ENCODE assay signal across 24 cellular contexts in the genomic region with DNA sequence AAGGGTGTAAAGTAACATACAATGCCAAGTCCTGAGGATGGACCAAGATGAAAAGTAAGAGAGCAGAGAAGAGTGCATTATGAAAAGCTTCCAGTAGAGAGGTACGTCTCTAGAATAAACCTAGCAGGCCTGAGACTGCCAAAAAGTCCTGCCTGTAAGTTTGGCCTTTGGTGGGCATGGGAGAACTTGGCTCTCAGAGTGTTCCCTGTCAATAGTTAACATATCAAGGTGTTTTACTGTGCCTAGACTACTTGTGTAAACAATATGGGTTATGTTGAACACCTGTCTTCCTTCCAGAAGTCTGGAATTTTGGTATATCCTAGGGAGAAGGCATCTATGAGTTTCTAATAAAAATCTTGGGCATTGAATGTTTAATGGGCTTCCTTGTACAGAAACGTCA.
DNase-seq lines count a peak whose midpoint lies in the region; ATAC-seq, FAIRE-seq and TF ChIP-seq lines count a peak whose summit lies in the region.
"Had no signal": no experiment of that assay in that cellular context is flagged by ENCODE, and none has a peak within 500 bp of the region (broad histone marks: within the 10 kb centered on the region; RNA-seq: fewer than 3 reads in every experiment).

No MANE protein-coding gene starts in this region.

- no peak overlapping the region for H3K4me2 ChIP-seq in OCI-LY7 (ENCODE audit: low read length)
- H3K4me2 ChIP-seq in GM23248 (ENCODE audit: unreplicated experiment) = no peak overlapping the region
- H3K4me2 ChIP-seq: A549; BLaER1 treated with 17β-estradiol and CSF1 and Interleukin-3, amounts not matched to agents 10 nM and 100 nM had no signal

- TF ChIP-seq POLR2A in body of pancreas (IDR thresholded peaks at IDR 0.05) = no peak
- TF ChIP-seq POLR2A in transverse colon (IDR thresholded peaks at IDR 0.05) = no peak

- TF ChIP-seq CTCF in OCI-LY7 (conservative IDR thresholded peaks at IDR 0.05; ENCODE audit: low read length) (no peak), body of pancreas (IDR thresholded peaks at IDR 0.05) (peak in 1 of 7 experiments; percentile 4), pancreas (IDR thresholded peaks at IDR 0.05) (no peak), transverse colon (IDR thresholded peaks at IDR 0.05) (no peak)

- H3K27me3 ChIP-seq in body of pancreas (no peaks in the 10 kb centered on the region), pancreas (no peaks in the 10 kb centered on the region), GM23248 (replicated peaks; ENCODE audit: insufficient read depth) (no peaks in the 10 kb centered on the region), transverse colon (no peaks in the 10 kb centered on the region)
- H3K27me3 ChIP-seq: BLaER1 treated with 17β-estradiol and CSF1 and Interleukin-3, amounts not matched to agents 10 nM and 100 nM had no signal

- peaks cover 38% of the 10 kb centered on the region for H3K4me1 ChIP-seq in OCI-LY7 (ENCODE audit: insufficient read depth, low read length, poor library complexity, severe bottlenecking)
- peaks cover 11% of the 10 kb centered on the region for H3K4me1 ChIP-seq in body of pancreas
- peaks cover 0 to 9% (median 8%) of the 10 kb centered on the region in 3 donors for H3K4me1 ChIP-seq in pancreas
- peaks cover 22% of the 10 kb centered on the region; the same call in 1 of the 2 replicates for H3K4me1 ChIP-seq in GM23248 (ENCODE audit: insufficient read depth)
- H3K4me1 ChIP-seq in transverse colon = peaks cover 0 to 4% (median 0%) of the 10 kb centered on the region in 4 donors
- H3K4me1 ChIP-seq: A549; BLaER1 treated with 17β-estradiol and CSF1 and Interleukin-3, amounts not matched to agents 10 nM and 100 nM; Caco-2 had no signal

- no peaks in the 10 kb centered on the region for H3K9me3 ChIP-seq in OCI-LY7 (ENCODE audit: low read length)
- no peaks in the 10 kb centered on the region for H3K9me3 ChIP-seq in body of pancreas
- H3K9me3 ChIP-seq in pancreas = no peaks in the 10 kb centered on the region
- no peaks in the 10 kb centered on the region for H3K9me3 ChIP-seq in GM23248 (ENCODE audit: low read depth)
- no peaks in the 10 kb centered on the region for H3K9me3 ChIP-seq in transverse colon
- H3K9me3 ChIP-seq: A549; BLaER1 treated with 17β-estradiol and CSF1 and Interleukin-3, amounts not matched to agents 10 nM and 100 nM; Caco-2 had no signal

- POLR2A ChIA-PET in OCI-LY7 (lab: Charles Lee) = interaction anchor here (1.4 to 1.8 kb wide), 3 partner anchors 97 to 144 kb away, joined by 3 to 6 read pairs (median 3); no protein-coding TSS in a partner anchor

- H3K27ac ChIP-seq in OCI-LY7 (ENCODE audit: low read depth, low read length, poor library complexity, severe bottlenecking) (no peak overlapping the region), body of pancreas (peak overlapping the region in 3 of 4 donors; percentile 4 to 64 (median 39)), pancreas (peak overlapping the region in 2 of 4 donors; percentile 2 to 33), GM23248 (no peak overlapping the region), transverse colon (peak overlapping the region in 2 of 4 donors; percentile 35 to 52)
- H3K27ac ChIP-seq: 22Rv1; A549; BLaER1 treated with 17β-estradiol and CSF1 and Interleukin-3, amounts not matched to agents 10 nM and 100 nM; C4-2B had no signal

- no peaks in the 10 kb centered on the region for H4K20me1 ChIP-seq in OCI-LY7 (ENCODE audit: insufficient read depth, low read length)
- no peaks in the 10 kb centered on the region for H4K20me1 ChIP-seq in GM23248 (ENCODE audit: insufficient read depth)
- H4K20me1 ChIP-seq: BLaER1 treated with 17β-estradiol and CSF1 and Interleukin-3, amounts not matched to agents 10 nM and 100 nM had no signal

- H3K4me3 ChIP-seq in OCI-LY7 (ENCODE audit: low read depth, low read length, poor library complexity, severe bottlenecking) = no peak overlapping the region
- no peak overlapping the region for H3K4me3 ChIP-seq in body of pancreas
- H3K4me3 ChIP-seq in pancreas = no peak overlapping the region
- H3K4me3 ChIP-seq in GM23248 = no peak overlapping the region
- H3K4me3 ChIP-seq in transverse colon = no peak overlapping the region
- H3K4me3 ChIP-seq: A549; BLaER1 treated with 17β-estradiol and CSF1 and Interleukin-3, amounts not matched to agents 10 nM and 100 nM; GM12878 had no signal

- ATAC-seq in body of pancreas (peak; percentile 78), left colon (peak; percentile 92), pancreas (peak; percentile 84 to 96 (median 90))
- ATAC-seq: A549; CD8-positive, alpha-beta T cell; GM12878 had no signal

- H3K79me2 ChIP-seq in OCI-LY7 (ENCODE audit: insufficient read depth, low read depth, low read length) (no peaks in the 10 kb centered on the region), GM23248 (ENCODE audit: insufficient read depth) (no peaks in the 10 kb centered on the region)

- H3F3A ChIP-seq in GM23248 (ENCODE audit: insufficient read depth) = no peaks in the 10 kb centered on the region; the same call in 1 of the 2 replicates

- DNase-seq in OCI-LY7 (ENCODE audit: low spot score) (no peak), body of pancreas (peak; percentile 31 to 65 (median 40)), left colon (no peak), pancreas (peak in 1 of 6 donors; percentile 24), GM23248 (no peak), HPDE6-E6E7 (ENCODE audit: extremely low spot score) (no peak), transverse colon (no peak)
- DNase-seq: AML-193; Caco-2; Calu3; CD4-positive, alpha-beta T cell; CD8-positive, alpha-beta T cell; DMS79 treated with DMSO at 0.1 percent for 48 hours; GF-D8 had no signal

- no peak overlapping the region for H3K9ac ChIP-seq in GM23248
- H3K9ac ChIP-seq: BLaER1 treated with 17β-estradiol and CSF1 and Interleukin-3, amounts not matched to agents 10 nM and 100 nM had no signal

- FAIRE-seq in pancreas (lab: Jason Lieb, UNC) = no peak
- FAIRE-seq: A549, D721Med, G401.6, GM12878, GM12892, GM18507, GM19239 had no signal

- no peaks in the 10 kb centered on the region for H3K9me2 ChIP-seq in OCI-LY7 (ENCODE audit: insufficient read depth, low read length)
- H3K9me2 ChIP-seq in GM23248 (ENCODE audit: insufficient read depth) = no peaks in the 10 kb centered on the region

- TF ChIP-seq EP300 in transverse colon (IDR thresholded peaks at IDR 0.05; ENCODE audit: low read depth) = no peak

- H3K36me3 ChIP-seq in OCI-LY7 (ENCODE audit: insufficient read depth, low read length) (no peaks in the 10 kb centered on the region), body of pancreas (replicated peaks in 1 of 2; ENCODE audit: insufficient read depth in 1 of 2, low read depth in 2 of 2) (no peaks in the 10 kb centered on the region), pancreas (no peaks in the 10 kb centered on the region), GM23248 (ENCODE audit: low read depth) (no peaks in the 10 kb centered on the region), transverse colon (no peaks in the 10 kb centered on the region)
- H3K36me3 ChIP-seq: BLaER1 treated with 17β-estradiol and CSF1 and Interleukin-3, amounts not matched to agents 10 nM and 100 nM had no signal

- BruUV-seq in OCI-LY7 (replicated peaks; lab: Mats Ljungman, UMichigan) = no TSS peak

- in situ Hi-C loops in GM23248 (cut with MboI) = no loop called here
- in situ Hi-C loops in transverse colon (cut with MboI; ENCODE audit: low pct_ligation_motif_present in 1 of 4, low pct_unique_long_range_greater_than_20kb in 1 of 4, low sequenced_read_pairs in 3 of 4) = no loop called here

- intact Hi-C loops in OCI-LY7 (cut with micrococcal nuclease; ENCODE audit: unreplicated experiment) (no loop called here), body of pancreas (cut with DNase I) (no loop called here), left colon (cut with DNase I, micrococcal nuclease) (no loop called here), pancreas (cut with DNase I) (no loop called here), transverse colon (cut with DNase I; ENCODE audit: low total_unique reads) (no loop called here)

- CTCF ChIA-PET in OCI-LY7 (lab: Charles Lee; ENCODE audit: unreplicated experiment) = no interaction called here

- WGBS in body of pancreas, 2 donors = 22 to 32% methylated on average over 2 of the region's 2 CpGs
- 19 to 21% methylated on average over 2 of the region's 2 CpGs for WGBS in pancreas, 2 donors
- 91 to 97% methylated on average over 2 of the region's 2 CpGs for WGBS in GM23248 (ENCODE audit: low coverage in 1 of 2, low lambda C conversion rate in 2 of 2, missing lambda C conversion rate in 2 of 2), 2 experiments
- 45 to 50% methylated on average over 1 to 2 of the region's 2 CpGs for WGBS in transverse colon (ENCODE audit: low coverage in 1 of 2), 2 donors

- H2AFZ ChIP-seq in OCI-LY7 (ENCODE audit: low read length) = peak overlapping the region; percentile 34; the same call in 1 of the 2 replicates
- H2AFZ ChIP-seq in GM23248 = no peak overlapping the region

Comparison
In these comparisons a context has a peak if more than half of its experiments do, and no peak if none do; other contexts are left out.
1. DNase-seq: peak in body of pancreas (4 of 4); none in OCI-LY7 (single experiment), left colon (0 of 2), GM23248 (single experiment), HPDE6-E6E7 (single experiment) and transverse colon (single experiment).
2. H3K27ac ChIP-seq: peak in body of pancreas (3 of 4); none in OCI-LY7 (single experiment) and GM23248 (single experiment).
3. Peak in every context shown above with its lines, with median percentiles within 50 percentile points of each other: ATAC-seq.